ENCODE assay signal across 8 cellular contexts in genomic region chrX:100413231-100413630, GRCh38. TPM values are rescaled to one million over a fixed set of nuclear protein-coding genes. Genes with fewer than 3 reads are reported as not detected.
DNase-seq lines count a peak whose midpoint lies in the region; ATAC-seq, FAIRE-seq and TF ChIP-seq lines count a peak whose summit lies in the region.

No MANE protein-coding gene starts in this region.

- peak overlapping the region; percentile 55 for H3K4me3 ChIP-seq in BE2C (ENCODE audit: low read depth, low read length)
- H3K4me3 ChIP-seq in iPS-15b (ENCODE audit: low read depth, low read length) = peak overlapping the region; percentile 47

- H3K36me3 ChIP-seq in BE2C (no peaks in the 10 kb centered on the region), iPS-15b (ENCODE audit: control insufficient read depth, insufficient read depth, low read length) (no peaks in the 10 kb centered on the region)

- TF ChIP-seq POLR2A in GM12891 (IDR thresholded peaks at IDR 0.05; ENCODE audit: low read depth, low read length) = no peak

- H3K4me1 ChIP-seq in BE2C (no peaks in the 10 kb centered on the region), iPS-15b (ENCODE audit: control insufficient read depth, insufficient read depth, low read length) (peaks cover 31% of the 10 kb centered on the region)

- peak; percentile 54 for TF ChIP-seq CTCF in BE2C (IDR thresholded peaks at IDR 0.05; ENCODE audit: low read depth, low read length)

- ATAC-seq in HG02981 (IDR thresholded peaks at IDR 0.05; ENCODE audit: unreplicated experiment) = peak; percentile 63

- FAIRE-seq in GM12891 (lab: Jason Lieb, UNC) = peak; percentile 16

- no peaks in the 10 kb centered on the region for H3K27me3 ChIP-seq in BE2C
- H3K27me3 ChIP-seq in iPS-15b (ENCODE audit: control insufficient read depth, insufficient read depth, low read length) = peaks cover 59% of the 10 kb centered on the region

- H3K9me3 ChIP-seq in BE2C (no peaks in the 10 kb centered on the region), iPS-15b (ENCODE audit: control insufficient read depth, insufficient read depth, low read length) (no peaks in the 10 kb centered on the region)

- DNase-seq in BE2C = peak; percentile 43
- DNase-seq in GM12891 (ENCODE audit: insufficient read length, low spot score) = no peak
- peak; percentile 5 for DNase-seq in NCI-H2196 (lab: John Stamatoyannopoulos, UW; ENCODE audit: unreplicated experiment)
- peak; percentile 37 for DNase-seq in amniotic epithelial cell (ENCODE audit: low read depth)
- peak; percentile 37 for DNase-seq in stromal cell of bone marrow (ENCODE audit: low read depth)
- no peak for DNase-seq in iPS-NIHi11 (ENCODE audit: low spot score)

- H3K9ac ChIP-seq in iPS-15b (ENCODE audit: low read depth, low read length) = no peak overlapping the region

TF ChIP-seq in GM12891, 5 proteins besides CTCF, POLR2A, EP300 and RAD21:
- no peak for TF ChIP-seq TAF1 (IDR thresholded peaks at IDR 0.05; ENCODE audit: low read depth, low read length)
- TF ChIP-seq SPI1 (IDR thresholded peaks at IDR 0.05; ENCODE audit: low read depth, low read length) = no peak
- TF ChIP-seq POLR2AphosphoS5 (IDR thresholded peaks at IDR 0.05; ENCODE audit: low read depth, low read length) = no peak

RNA-seq across cellular contexts. Expression of gene PCDH19, which starts 3.2 kb away (rescaled TPM):
- 0.36 TPM for polyA plus RNA-seq in BE2C (2012; ENCODE audit: insufficient read depth, insufficient read length, low read depth)
- not detected for polyA plus RNA-seq in GM12891 (2012; ENCODE audit: low read depth, missing spikeins)

Comparison
In these comparisons a context has a peak if more than half of its experiments do, and no peak if none do; other contexts are left out.
1. DNase-seq: peak in BE2C (single experiment), NCI-H2196 (single experiment), amniotic epithelial cell (single experiment) and stromal cell of bone marrow (single experiment); none in GM12891 (single experiment) and iPS-NIHi11 (single experiment).